In genomic region chr5:180601591-180602480, GRCh38 we compare ENCODE assay signal across 18 cellular contexts. TPM values are rescaled to one million over a fixed set of nuclear protein-coding genes. Genes with fewer than 3 reads are reported as not detected.
DNase-seq lines count a peak whose midpoint lies in the region; FAIRE-seq and TF ChIP-seq lines count a peak whose summit lies in the region.
"Had no signal": no experiment of that assay in that cellular context is flagged by ENCODE, and none has a peak within 500 bp of the region (broad histone marks: within the 10 kb centered on the region; RNA-seq: fewer than 3 reads in every experiment).

No MANE protein-coding gene starts in this region.

- intact Hi-C loops in posterior cingulate gyrus (cut with DNase I), result no loop called here

- no peak for TF ChIP-seq CTCF in GM13976 (IDR thresholded peaks at IDR 0.05; ENCODE audit: borderline replicate concordance, control extremely low read depth, extremely low read depth, insufficient read depth, missing control alignments)

- DNase-seq in AG20443 (ENCODE audit: low spot score) (peak; percentile 8), GM12891 (ENCODE audit: insufficient read length, low spot score) (peak; percentile 17), epidermal melanocyte (ENCODE audit: insufficient read length, low spot score) (peak; percentile 4), posterior cingulate gyrus (peak in 6 of 10 donors; percentile 1 to 63 (median 40)), dedifferentiated amniotic fluid mesenchymal stem cell (ENCODE audit: extremely low spot score) (no peak), GM13976 (ENCODE audit: low spot score) (no peak), ecto neural progenitor cell (ENCODE audit: low spot score) (no peak), activated gamma-delta T cell treated with Interleukin-2 at 50 U/mL for 16 hours (no peak)
- DNase-seq: activated CD8-positive, alpha-beta memory T cell treated with anti-CD3 and anti-CD28 coated beads, Interleukin-2, amount 10 ng/mL, durations not matched to agents 7 days and 5 days; AML-193; Caco-2; foreskin keratinocyte; left ventricle myocardium inferior; NCI-H1436; NCI-H748 treated with DMSO at 0.1 percent for 48 hours; occipital lobe; stimulated activated CD4-positive, alpha-beta T cell treated with anti-CD3 and anti-CD28 coated beads, Interleukin-4, amount 100 ng/mL, for 1 hour had no signal

- no peak for TF ChIP-seq POLR2A in GM12891 (IDR thresholded peaks at IDR 0.05; ENCODE audit: low read depth, low read length)

- in situ Hi-C loops in GM13976 (cut with MboI; ENCODE audit: low sequenced_read_pairs, unreplicated experiment), result no loop called here

- no peak for FAIRE-seq in GM12891 (lab: Jason Lieb, UNC)
- FAIRE-seq: colon had no signal

TF ChIP-seq in GM12891, 5 proteins besides CTCF, POLR2A, EP300 and RAD21:
- TF ChIP-seq TAF1 (IDR thresholded peaks at IDR 0.05; ENCODE audit: low read depth, low read length) (no peak), SPI1 (IDR thresholded peaks at IDR 0.05; ENCODE audit: low read depth, low read length) (no peak)

RNA-seq across cellular contexts. Expression of gene SCGB3A1, which starts 10.5 kb away (rescaled TPM):
- polyA plus RNA-seq in GM12891 (2012; ENCODE audit: low read depth, missing spikeins), result not detected
- polyA plus RNA-seq: foreskin keratinocyte had no signal

RNA-seq across cellular contexts. Expression of gene FLT4, which starts 47.6 kb away (rescaled TPM):
- polyA plus RNA-seq in GM12891 (2012; ENCODE audit: low read depth, missing spikeins), result 0.10 TPM

Comparison
In these comparisons a context has a peak if more than half of its experiments do, and no peak if none do; other contexts are left out.
1. DNase-seq: peak in AG20443 (single experiment), GM12891 (single experiment), epidermal melanocyte (single experiment) and posterior cingulate gyrus (6 of 10); none in dedifferentiated amniotic fluid mesenchymal stem cell (single experiment), GM13976 (single experiment), ecto neural progenitor cell (single experiment) and activated gamma-delta T cell treated with Interleukin-2 at 50 U/mL for 16 hours (single experiment).